In the genomic region with DNA sequence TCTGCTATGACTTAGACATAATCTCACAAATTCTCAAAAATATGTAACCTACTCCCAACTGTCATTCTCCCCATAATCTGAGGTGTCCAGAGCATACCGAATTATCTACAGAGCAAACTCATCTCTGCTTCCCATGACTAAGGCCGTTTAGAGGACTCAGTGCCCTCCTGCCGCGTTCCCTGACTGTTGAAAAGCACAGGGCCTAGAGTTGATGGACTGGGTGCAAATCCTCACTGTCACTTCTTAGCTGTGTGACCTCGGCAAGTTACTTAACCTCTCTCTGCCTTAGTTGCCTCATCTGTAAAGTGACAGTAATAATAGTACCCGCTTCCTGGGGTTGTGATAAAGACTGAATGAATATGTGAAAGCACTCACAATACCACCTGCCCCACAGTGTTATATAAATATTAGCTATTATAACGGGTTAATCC, we compare ENCODE assay signal across 1 cellular context.
TF ChIP-seq lines count a peak whose summit lies in the region.

No MANE protein-coding gene starts in this region.

TF ChIP-seq in K562, 482 proteins besides CTCF, POLR2A, EP300 and RAD21 (continued from another document and continues in another):
- TF ChIP-seq, protein P1, sequence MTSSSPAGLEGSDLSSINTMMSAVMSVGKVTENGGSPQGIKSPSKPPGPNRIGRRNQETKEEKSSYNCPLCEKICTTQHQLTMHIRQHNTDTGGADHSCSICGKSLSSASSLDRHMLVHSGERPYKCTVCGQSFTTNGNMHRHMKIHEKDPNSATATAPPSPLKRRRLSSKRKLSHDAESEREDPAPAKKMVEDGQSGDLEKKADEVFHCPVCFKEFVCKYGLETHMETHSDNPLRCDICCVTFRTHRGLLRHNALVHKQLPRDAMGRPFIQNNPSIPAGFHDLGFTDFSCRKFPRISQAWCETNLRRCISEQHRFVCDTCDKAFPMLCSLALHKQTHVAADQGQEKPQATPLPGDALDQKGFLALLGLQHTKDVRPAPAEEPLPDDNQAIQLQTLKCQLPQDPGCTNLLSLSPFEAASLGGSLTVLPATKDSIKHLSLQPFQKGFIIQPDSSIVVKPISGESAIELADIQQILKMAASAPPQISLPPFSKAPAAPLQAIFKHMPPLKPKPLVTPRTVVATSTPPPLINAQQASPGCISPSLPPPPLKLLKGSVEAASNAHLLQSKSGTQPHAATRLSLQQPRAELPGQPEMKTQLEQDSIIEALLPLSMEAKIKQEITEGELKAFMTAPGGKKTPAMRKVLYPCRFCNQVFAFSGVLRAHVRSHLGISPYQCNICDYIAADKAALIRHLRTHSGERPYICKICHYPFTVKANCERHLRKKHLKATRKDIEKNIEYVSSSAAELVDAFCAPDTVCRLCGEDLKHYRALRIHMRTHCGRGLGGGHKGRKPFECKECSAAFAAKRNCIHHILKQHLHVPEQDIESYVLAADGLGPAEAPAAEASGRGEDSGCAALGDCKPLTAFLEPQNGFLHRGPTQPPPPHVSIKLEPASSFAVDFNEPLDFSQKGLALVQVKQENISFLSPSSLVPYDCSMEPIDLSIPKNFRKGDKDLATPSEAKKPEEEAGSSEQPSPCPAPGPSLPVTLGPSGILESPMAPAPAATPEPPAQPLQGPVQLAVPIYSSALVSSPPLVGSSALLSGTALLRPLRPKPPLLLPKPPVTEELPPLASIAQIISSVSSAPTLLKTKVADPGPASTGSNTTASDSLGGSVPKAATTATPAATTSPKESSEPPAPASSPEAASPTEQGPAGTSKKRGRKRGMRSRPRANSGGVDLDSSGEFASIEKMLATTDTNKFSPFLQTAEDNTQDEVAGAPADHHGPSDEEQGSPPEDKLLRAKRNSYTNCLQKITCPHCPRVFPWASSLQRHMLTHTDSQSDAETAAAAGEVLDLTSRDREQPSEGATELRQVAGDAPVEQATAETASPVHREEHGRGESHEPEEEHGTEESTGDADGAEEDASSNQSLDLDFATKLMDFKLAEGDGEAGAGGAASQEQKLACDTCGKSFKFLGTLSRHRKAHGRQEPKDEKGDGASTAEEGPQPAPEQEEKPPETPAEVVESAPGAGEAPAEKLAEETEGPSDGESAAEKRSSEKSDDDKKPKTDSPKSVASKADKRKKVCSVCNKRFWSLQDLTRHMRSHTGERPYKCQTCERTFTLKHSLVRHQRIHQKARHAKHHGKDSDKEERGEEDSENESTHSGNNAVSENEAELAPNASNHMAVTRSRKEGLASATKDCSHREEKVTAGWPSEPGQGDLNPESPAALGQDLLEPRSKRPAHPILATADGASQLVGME (CRISPR knock-in tag; IDR thresholded peaks at IDR 0.05), result 0 out of 2 replicates have a peak, but pooled peaks have one; percentile 45
- TF ChIP-seq ZNF324 (CRISPR knock-in tag; IDR thresholded peaks at IDR 0.05) (no peak), TRIM28 (IDR thresholded peaks at IDR 0.05) (0 out of 2 replicates have a peak, but pooled peaks have one; percentile 47), ZNF436 (CRISPR knock-in tag; IDR thresholded peaks at IDR 0.05) (no peak), ZNF830 (CRISPR knock-in tag; IDR thresholded peaks at IDR 0.05) (no peak), ZFP36 (IDR thresholded peaks at IDR 0.05; ENCODE audit: low read depth, low read length, partially characterized antibody) (peak; percentile 96), RNF2 (IDR thresholded peaks at IDR 0.05) (0 out of 2 replicates have a peak, but pooled peaks have one; percentile 14), NUFIP1 (IDR thresholded peaks at IDR 0.05; ENCODE audit: partially characterized antibody) (no peak), RB1 (IDR thresholded peaks at IDR 0.05; ENCODE audit: low read depth) (peak; percentile 19; the same call in 1 of the 2 replicates), SUPT5H (IDR thresholded peaks at IDR 0.05) (no peak), GATAD2A (IDR thresholded peaks at IDR 0.05) (no peak), BACH1 (tag; IDR thresholded peaks at IDR 0.05) (peak; percentile 78), ZSCAN29 (IDR thresholded peaks at IDR 0.05) (peak; percentile 81; the same call in 1 of the 2 replicates), ZNF444 (CRISPR knock-in tag; IDR thresholded peaks at IDR 0.05) (no peak), ZNF274 (IDR thresholded peaks at IDR 0.05; ENCODE audit: borderline replicate concordance, low read depth, low read length) (no peak), ELF1 (tag; IDR thresholded peaks at IDR 0.05) (no peak), ILF3 (IDR thresholded peaks at IDR 0.05; ENCODE audit: borderline replicate concordance) (peak; percentile 63; the same call in 1 of the 2 replicates), EP400 (IDR thresholded peaks at IDR 0.05) (0 out of 2 replicates have a peak, but pooled peaks have one; percentile 61)
- TF ChIP-seq, protein P2, sequence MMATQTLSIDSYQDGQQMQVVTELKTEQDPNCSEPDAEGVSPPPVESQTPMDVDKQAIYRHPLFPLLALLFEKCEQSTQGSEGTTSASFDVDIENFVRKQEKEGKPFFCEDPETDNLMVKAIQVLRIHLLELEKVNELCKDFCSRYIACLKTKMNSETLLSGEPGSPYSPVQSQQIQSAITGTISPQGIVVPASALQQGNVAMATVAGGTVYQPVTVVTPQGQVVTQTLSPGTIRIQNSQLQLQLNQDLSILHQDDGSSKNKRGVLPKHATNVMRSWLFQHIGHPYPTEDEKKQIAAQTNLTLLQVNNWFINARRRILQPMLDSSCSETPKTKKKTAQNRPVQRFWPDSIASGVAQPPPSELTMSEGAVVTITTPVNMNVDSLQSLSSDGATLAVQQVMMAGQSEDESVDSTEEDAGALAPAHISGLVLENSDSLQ (IDR thresholded peaks at IDR 0.05), result peak; percentile 86
- TF ChIP-seq, protein P3, sequence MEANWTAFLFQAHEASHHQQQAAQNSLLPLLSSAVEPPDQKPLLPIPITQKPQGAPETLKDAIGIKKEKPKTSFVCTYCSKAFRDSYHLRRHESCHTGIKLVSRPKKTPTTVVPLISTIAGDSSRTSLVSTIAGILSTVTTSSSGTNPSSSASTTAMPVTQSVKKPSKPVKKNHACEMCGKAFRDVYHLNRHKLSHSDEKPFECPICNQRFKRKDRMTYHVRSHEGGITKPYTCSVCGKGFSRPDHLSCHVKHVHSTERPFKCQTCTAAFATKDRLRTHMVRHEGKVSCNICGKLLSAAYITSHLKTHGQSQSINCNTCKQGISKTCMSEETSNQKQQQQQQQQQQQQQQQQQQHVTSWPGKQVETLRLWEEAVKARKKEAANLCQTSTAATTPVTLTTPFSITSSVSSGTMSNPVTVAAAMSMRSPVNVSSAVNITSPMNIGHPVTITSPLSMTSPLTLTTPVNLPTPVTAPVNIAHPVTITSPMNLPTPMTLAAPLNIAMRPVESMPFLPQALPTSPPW (CRISPR knock-in tag; IDR thresholded peaks at IDR 0.05), result no peak
- TF ChIP-seq, protein P4, sequence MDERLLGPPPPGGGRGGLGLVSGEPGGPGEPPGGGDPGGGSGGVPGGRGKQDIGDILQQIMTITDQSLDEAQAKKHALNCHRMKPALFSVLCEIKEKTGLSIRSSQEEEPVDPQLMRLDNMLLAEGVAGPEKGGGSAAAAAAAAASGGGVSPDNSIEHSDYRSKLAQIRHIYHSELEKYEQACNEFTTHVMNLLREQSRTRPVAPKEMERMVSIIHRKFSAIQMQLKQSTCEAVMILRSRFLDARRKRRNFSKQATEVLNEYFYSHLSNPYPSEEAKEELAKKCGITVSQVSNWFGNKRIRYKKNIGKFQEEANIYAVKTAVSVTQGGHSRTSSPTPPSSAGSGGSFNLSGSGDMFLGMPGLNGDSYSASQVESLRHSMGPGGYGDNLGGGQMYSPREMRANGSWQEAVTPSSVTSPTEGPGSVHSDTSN (CRISPR knock-in tag; IDR thresholded peaks at IDR 0.05; ENCODE audit: low read depth), result no peak
- TF ChIP-seq, protein P4 (tag; conservative IDR thresholded peaks at IDR 0.05; ENCODE audit: low read depth), result 0 out of 2 replicates have a peak, but pooled peaks have one; percentile 6
- TF ChIP-seq, protein P5, sequence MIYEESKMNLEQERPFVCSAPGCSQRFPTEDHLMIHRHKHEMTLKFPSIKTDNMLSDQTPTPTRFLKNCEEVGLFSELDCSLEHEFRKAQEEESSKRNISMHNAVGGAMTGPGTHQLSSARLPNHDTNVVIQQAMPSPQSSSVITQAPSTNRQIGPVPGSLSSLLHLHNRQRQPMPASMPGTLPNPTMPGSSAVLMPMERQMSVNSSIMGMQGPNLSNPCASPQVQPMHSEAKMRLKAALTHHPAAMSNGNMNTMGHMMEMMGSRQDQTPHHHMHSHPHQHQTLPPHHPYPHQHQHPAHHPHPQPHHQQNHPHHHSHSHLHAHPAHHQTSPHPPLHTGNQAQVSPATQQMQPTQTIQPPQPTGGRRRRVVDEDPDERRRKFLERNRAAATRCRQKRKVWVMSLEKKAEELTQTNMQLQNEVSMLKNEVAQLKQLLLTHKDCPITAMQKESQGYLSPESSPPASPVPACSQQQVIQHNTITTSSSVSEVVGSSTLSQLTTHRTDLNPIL (CRISPR knock-in tag; IDR thresholded peaks at IDR 0.05), result no peak
- TF ChIP-seq, protein P6, sequence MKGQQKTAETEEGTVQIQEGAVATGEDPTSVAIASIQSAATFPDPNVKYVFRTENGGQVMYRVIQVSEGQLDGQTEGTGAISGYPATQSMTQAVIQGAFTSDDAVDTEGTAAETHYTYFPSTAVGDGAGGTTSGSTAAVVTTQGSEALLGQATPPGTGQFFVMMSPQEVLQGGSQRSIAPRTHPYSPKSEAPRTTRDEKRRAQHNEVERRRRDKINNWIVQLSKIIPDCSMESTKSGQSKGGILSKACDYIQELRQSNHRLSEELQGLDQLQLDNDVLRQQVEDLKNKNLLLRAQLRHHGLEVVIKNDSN (CRISPR knock-in tag; IDR thresholded peaks at IDR 0.05), result no peak
- TF ChIP-seq, protein P7, sequence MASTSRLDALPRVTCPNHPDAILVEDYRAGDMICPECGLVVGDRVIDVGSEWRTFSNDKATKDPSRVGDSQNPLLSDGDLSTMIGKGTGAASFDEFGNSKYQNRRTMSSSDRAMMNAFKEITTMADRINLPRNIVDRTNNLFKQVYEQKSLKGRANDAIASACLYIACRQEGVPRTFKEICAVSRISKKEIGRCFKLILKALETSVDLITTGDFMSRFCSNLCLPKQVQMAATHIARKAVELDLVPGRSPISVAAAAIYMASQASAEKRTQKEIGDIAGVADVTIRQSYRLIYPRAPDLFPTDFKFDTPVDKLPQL (IDR thresholded peaks at IDR 0.05; ENCODE audit: extremely low read depth, insufficient read length), result no peak
- TF ChIP-seq, protein P8, sequence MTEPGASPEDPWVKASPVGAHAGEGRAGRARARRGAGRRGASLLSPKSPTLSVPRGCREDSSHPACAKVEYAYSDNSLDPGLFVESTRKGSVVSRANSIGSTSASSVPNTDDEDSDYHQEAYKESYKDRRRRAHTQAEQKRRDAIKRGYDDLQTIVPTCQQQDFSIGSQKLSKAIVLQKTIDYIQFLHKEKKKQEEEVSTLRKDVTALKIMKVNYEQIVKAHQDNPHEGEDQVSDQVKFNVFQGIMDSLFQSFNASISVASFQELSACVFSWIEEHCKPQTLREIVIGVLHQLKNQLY (CRISPR knock-in tag; conservative IDR thresholded peaks at IDR 0.05), result no peak
- TF ChIP-seq, protein P9, sequence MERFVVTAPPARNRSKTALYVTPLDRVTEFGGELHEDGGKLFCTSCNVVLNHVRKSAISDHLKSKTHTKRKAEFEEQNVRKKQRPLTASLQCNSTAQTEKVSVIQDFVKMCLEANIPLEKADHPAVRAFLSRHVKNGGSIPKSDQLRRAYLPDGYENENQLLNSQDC (CRISPR knock-in tag; IDR thresholded peaks at IDR 0.05), result no peak; the same call in 1 of the 2 replicates
- TF ChIP-seq, protein P10, sequence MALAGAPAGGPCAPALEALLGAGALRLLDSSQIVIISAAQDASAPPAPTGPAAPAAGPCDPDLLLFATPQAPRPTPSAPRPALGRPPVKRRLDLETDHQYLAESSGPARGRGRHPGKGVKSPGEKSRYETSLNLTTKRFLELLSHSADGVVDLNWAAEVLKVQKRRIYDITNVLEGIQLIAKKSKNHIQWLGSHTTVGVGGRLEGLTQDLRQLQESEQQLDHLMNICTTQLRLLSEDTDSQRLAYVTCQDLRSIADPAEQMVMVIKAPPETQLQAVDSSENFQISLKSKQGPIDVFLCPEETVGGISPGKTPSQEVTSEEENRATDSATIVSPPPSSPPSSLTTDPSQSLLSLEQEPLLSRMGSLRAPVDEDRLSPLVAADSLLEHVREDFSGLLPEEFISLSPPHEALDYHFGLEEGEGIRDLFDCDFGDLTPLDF (CRISPR knock-in tag; IDR thresholded peaks at IDR 0.05), result no peak
- TF ChIP-seq, protein P11, sequence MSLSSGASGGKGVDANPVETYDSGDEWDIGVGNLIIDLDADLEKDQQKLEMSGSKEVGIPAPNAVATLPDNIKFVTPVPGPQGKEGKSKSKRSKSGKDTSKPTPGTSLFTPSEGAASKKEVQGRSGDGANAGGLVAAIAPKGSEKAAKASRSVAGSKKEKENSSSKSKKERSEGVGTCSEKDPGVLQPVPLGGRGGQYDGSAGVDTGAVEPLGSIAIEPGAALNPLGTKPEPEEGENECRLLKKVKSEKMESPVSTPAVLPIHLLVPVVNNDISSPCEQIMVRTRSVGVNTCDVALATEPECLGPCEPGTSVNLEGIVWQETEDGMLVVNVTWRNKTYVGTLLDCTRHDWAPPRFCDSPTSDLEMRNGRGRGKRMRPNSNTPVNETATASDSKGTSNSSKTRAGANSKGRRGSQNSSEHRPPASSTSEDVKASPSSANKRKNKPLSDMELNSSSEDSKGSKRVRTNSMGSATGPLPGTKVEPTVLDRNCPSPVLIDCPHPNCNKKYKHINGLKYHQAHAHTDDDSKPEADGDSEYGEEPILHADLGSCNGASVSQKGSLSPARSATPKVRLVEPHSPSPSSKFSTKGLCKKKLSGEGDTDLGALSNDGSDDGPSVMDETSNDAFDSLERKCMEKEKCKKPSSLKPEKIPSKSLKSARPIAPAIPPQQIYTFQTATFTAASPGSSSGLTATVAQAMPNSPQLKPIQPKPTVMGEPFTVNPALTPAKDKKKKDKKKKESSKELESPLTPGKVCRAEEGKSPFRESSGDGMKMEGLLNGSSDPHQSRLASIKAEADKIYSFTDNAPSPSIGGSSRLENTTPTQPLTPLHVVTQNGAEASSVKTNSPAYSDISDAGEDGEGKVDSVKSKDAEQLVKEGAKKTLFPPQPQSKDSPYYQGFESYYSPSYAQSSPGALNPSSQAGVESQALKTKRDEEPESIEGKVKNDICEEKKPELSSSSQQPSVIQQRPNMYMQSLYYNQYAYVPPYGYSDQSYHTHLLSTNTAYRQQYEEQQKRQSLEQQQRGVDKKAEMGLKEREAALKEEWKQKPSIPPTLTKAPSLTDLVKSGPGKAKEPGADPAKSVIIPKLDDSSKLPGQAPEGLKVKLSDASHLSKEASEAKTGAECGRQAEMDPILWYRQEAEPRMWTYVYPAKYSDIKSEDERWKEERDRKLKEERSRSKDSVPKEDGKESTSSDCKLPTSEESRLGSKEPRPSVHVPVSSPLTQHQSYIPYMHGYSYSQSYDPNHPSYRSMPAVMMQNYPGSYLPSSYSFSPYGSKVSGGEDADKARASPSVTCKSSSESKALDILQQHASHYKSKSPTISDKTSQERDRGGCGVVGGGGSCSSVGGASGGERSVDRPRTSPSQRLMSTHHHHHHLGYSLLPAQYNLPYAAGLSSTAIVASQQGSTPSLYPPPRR (CRISPR knock-in tag; IDR thresholded peaks at IDR 0.05; ENCODE audit: borderline replicate concordance), result no peak
